Comparison of ENCODE assay signal across 26 cellular contexts in the genomic region with DNA sequence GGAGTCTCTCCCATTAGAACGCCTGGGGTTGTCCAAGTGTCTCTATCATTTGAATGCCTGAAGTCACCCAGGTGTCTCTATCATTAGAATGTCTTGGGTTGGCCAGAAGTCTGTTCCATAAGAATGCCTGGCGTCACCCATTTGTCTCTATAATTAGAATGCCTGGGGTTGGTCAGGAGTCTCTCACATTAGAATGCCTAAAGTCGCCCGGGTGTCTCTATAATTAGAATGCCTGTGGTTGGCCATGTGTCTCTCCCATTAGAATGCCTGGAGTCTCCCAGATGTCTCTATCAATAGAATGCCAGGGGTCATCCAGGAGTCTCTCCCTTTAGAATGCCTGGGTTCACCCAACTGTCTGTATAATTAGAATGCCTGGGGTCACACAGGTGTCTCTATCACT.
"Had no signal": no experiment of that assay in that cellular context is flagged by ENCODE, and none has a peak within 500 bp of the region (broad histone marks: within the 10 kb centered on the region; RNA-seq: fewer than 3 reads in every experiment).

No MANE protein-coding gene starts in this region.

- H3K4me1 ChIP-seq: ascending aorta, gastroesophageal sphincter, lower lobe of right lung, spleen, testis, transverse colon had no signal

- H3K27ac ChIP-seq: ascending aorta, cardiac muscle cell, gastroesophageal sphincter, lower lobe of right lung, ovary, spleen, testis, transverse colon had no signal

- H3K4me3 ChIP-seq: ascending aorta, cardiac muscle cell, gastroesophageal sphincter, lower lobe of right lung, mucosa of descending colon, ovary, spleen, testis, transverse colon had no signal

- H3K9me3 ChIP-seq: ascending aorta, lower lobe of right lung, mucosa of descending colon, ovary, testis, transverse colon had no signal

- H3K36me3 ChIP-seq: ascending aorta, cardiac muscle cell, gastroesophageal sphincter, lower lobe of right lung, ovary, spleen, transverse colon had no signal

- DNase-seq: activated CD4-positive, alpha-beta memory T cell treated with anti-CD3 and anti-CD28 coated beads for 36 hours; activated CD4-positive, alpha-beta T cell treated with anti-CD3 and anti-CD28 coated beads, Interleukin-2, amount 10 ng/mL, durations not matched to agents 24 days and 14 days; activated CD4-positive, CD25-positive, alpha-beta regulatory T cell treated with anti-CD3 and anti-CD28 coated beads, Interleukin-2, amount 50 U/mL, for 72 hours; activated CD8-positive, alpha-beta memory T cell treated with anti-CD3 and anti-CD28 coated beads, Interleukin-2, amount 50 U/mL, for 48 hours; activated gamma-delta T cell; activated naive CD4-positive, alpha-beta T cell treated with anti-CD3 and anti-CD28 coated beads, Interleukin-2, amount 10 ng/mL, durations not matched to agents 7 days and 5 days; activated naive CD8-positive, alpha-beta T cell treated with anti-CD3 and anti-CD28 coated beads, Interleukin-2, amount 10 ng/mL, durations not matched to agents 7 days and 5 days; activated T-cell treated with anti-CD3 and anti-CD28 coated beads, Interleukin-2, amount 50 U/mL, for 24 hours; effector CD8-positive, alpha-beta T cell; hypothalamus; lower lobe of right lung; mesendoderm; mucosa of descending colon; naive B cell; retina; stimulated activated naive CD4-positive, alpha-beta T cell treated with Interleukin-2 at 50 U/mL for 16 hours; T-helper 17 cell; testis; transverse colon had no signal

- H3K27ac Mint-ChIP-seq: activated CD4-positive, alpha-beta memory T cell treated with anti-CD3 and anti-CD28 coated beads for 36 hours; activated CD4-positive, alpha-beta T cell treated with anti-CD3 and anti-CD28 coated beads, Interleukin-2, amount 10 ng/mL, durations not matched to agents 24 days and 14 days; activated naive CD4-positive, alpha-beta T cell treated with anti-CD3 and anti-CD28 coated beads, Interleukin-2, amount 10 ng/mL, durations not matched to agents 7 days and 5 days; activated naive CD8-positive, alpha-beta T cell treated with anti-CD3 and anti-CD28 coated beads, Interleukin-2, amount 10 ng/mL, durations not matched to agents 7 days and 5 days; activated T-cell treated with anti-CD3 and anti-CD28 coated beads, Interleukin-2, amount 50 U/mL, for 24 hours; brain; progenitor cell of endocrine pancreas; T-helper 17 cell had no signal

- H3K27me3 ChIP-seq: ascending aorta, cardiac muscle cell, ovary, testis had no signal

- H3K4me3 Mint-ChIP-seq: activated CD4-positive, alpha-beta memory T cell treated with anti-CD3 and anti-CD28 coated beads for 36 hours; activated CD4-positive, alpha-beta T cell treated with anti-CD3 and anti-CD28 coated beads, Interleukin-2, amount 10 ng/mL, durations not matched to agents 24 days and 14 days; activated naive CD4-positive, alpha-beta T cell treated with anti-CD3 and anti-CD28 coated beads, Interleukin-2, amount 10 ng/mL, durations not matched to agents 7 days and 5 days; activated naive CD8-positive, alpha-beta T cell treated with anti-CD3 and anti-CD28 coated beads, Interleukin-2, amount 10 ng/mL, durations not matched to agents 7 days and 5 days; activated T-cell treated with anti-CD3 and anti-CD28 coated beads, Interleukin-2, amount 50 U/mL, for 24 hours; brain; naive B cell; T-helper 17 cell had no signal

- H3K27me3 Mint-ChIP-seq: activated CD4-positive, alpha-beta T cell treated with anti-CD3 and anti-CD28 coated beads, Interleukin-2, amount 10 ng/mL, durations not matched to agents 24 days and 14 days; activated naive CD4-positive, alpha-beta T cell treated with anti-CD3 and anti-CD28 coated beads, Interleukin-2, amount 10 ng/mL, durations not matched to agents 7 days and 5 days; activated naive CD8-positive, alpha-beta T cell treated with anti-CD3 and anti-CD28 coated beads, Interleukin-2, amount 10 ng/mL, durations not matched to agents 7 days and 5 days had no signal

- ATAC-seq: gastroesophageal sphincter, lower lobe of right lung, mucosa of descending colon, T-helper 17 cell had no signal

- H3K36me3 Mint-ChIP-seq: activated CD4-positive, alpha-beta memory T cell treated with anti-CD3 and anti-CD28 coated beads for 36 hours; activated naive CD4-positive, alpha-beta T cell treated with anti-CD3 and anti-CD28 coated beads, Interleukin-2, amount 10 ng/mL, durations not matched to agents 7 days and 5 days; activated naive CD8-positive, alpha-beta T cell treated with anti-CD3 and anti-CD28 coated beads, Interleukin-2, amount 10 ng/mL, durations not matched to agents 7 days and 5 days; brain had no signal

- H3K4me1 Mint-ChIP-seq: activated CD4-positive, alpha-beta T cell treated with anti-CD3 and anti-CD28 coated beads, Interleukin-2, amount 10 ng/mL, durations not matched to agents 24 days and 14 days; activated naive CD4-positive, alpha-beta T cell treated with anti-CD3 and anti-CD28 coated beads, Interleukin-2, amount 10 ng/mL, durations not matched to agents 7 days and 5 days; activated naive CD8-positive, alpha-beta T cell treated with anti-CD3 and anti-CD28 coated beads, Interleukin-2, amount 10 ng/mL, durations not matched to agents 7 days and 5 days; brain; naive B cell had no signal
